In genomic region chr6:115899883-115900282, GRCh38 we compare ENCODE assay signal across 20 cellular contexts.
DNase-seq lines count a peak whose midpoint lies in the region; ATAC-seq and TF ChIP-seq lines count a peak whose summit lies in the region.
"Had no signal": no experiment of that assay in that cellular context is flagged by ENCODE, and none has a peak within 500 bp of the region (broad histone marks: within the 10 kb centered on the region; RNA-seq: fewer than 3 reads in every experiment).

No MANE protein-coding gene starts in this region.

- H3K4me3 Mint-ChIP-seq in memory B cell (no peak overlapping the region), CD14-positive monocyte (no peak overlapping the region)
- H3K4me3 Mint-ChIP-seq: activated B cell treated with CpG ODN at 0.5 μM for 24 hours had no signal

- no peaks in the 10 kb centered on the region for H3K9me2 ChIP-seq in Karpas-422 (replicated peaks; ENCODE audit: insufficient read depth, low read length)

- intact Hi-C loops in CD14-positive monocyte (cut with micrococcal nuclease) (no loop called here), sigmoid colon (cut with DNase I) (loop anchor here (5.0 kb wide), 1 partner anchor 1153 kb away; no protein-coding TSS in a partner anchor)

- no peaks in the 10 kb centered on the region for H3K9me3 Mint-ChIP-seq in memory B cell
- H3K9me3 Mint-ChIP-seq in CD14-positive monocyte: peaks cover 0 to 2% (median 0%) of the 10 kb centered on the region in 7 donors
- H3K9me3 Mint-ChIP-seq: activated B cell treated with CpG ODN at 0.5 μM for 24 hours; activated T-helper 2 cell treated with anti-CD3 and anti-CD28 coated beads, Interferon-gamma antibody, Interleukin-2, Interleukin-4, amounts not matched to agents 10 μg/mL and 5 μg/mL and 100 μg/mL, durations not matched to agents 14 hours and 24 hours and 36 hours had no signal

- H3K27me3 Mint-ChIP-seq in memory B cell: no peaks in the 10 kb centered on the region
- no peaks in the 10 kb centered on the region for H3K27me3 Mint-ChIP-seq in CD14-positive monocyte (ENCODE audit: low read depth in 3 of 3)

- H3K9me3 ChIP-seq in Karpas-422 (ENCODE audit: low read length) (no peaks in the 10 kb centered on the region), sigmoid colon (no peaks in the 10 kb centered on the region)
- H3K9me3 ChIP-seq: BE2C, left lung, pancreas had no signal

- TF ChIP-seq EP300 in sigmoid colon (IDR thresholded peaks at IDR 0.05): no peak

- DNase-seq in Karpas-422 (peak; percentile 46), memory B cell (ENCODE audit: low spot score in 2 of 2) (no peak), CD14-positive monocyte (ENCODE audit: low spot score) (no peak), sigmoid colon (no peak)
- DNase-seq: activated B cell treated with CpG ODN at 0.5 μM for 24 hours; amniotic stem cell; BE2C; GF-D8; left lung; NCI-H1694; NCI-H510A treated with DMSO at 0.1 percent for 48 hours; pancreas; stimulated activated CD4-positive, alpha-beta T cell treated with anti-CD3 and anti-CD28 coated beads, Interleukin-4, amount 100 ng/mL, for 4 hours; trophoblast cell had no signal

- H3K9ac ChIP-seq in Karpas-422 (ENCODE audit: low read length): no peak overlapping the region

- H3K4me2 ChIP-seq in Karpas-422 (ENCODE audit: low read depth, low read length, poor library complexity, severe bottlenecking): no peak overlapping the region

- H3K36me3 Mint-ChIP-seq in memory B cell: no peaks in the 10 kb centered on the region
- H3K36me3 Mint-ChIP-seq in CD14-positive monocyte: no peaks in the 10 kb centered on the region

- no peak for TF ChIP-seq POLR2A in sigmoid colon (IDR thresholded peaks at IDR 0.05)

- peaks cover 2% of the 10 kb centered on the region for H3K4me1 Mint-ChIP-seq in memory B cell
- H3K4me1 Mint-ChIP-seq in CD14-positive monocyte: no peaks in the 10 kb centered on the region
- H3K4me1 Mint-ChIP-seq: activated B cell treated with CpG ODN at 0.5 μM for 24 hours had no signal

- no peaks in the 10 kb centered on the region for H3K79me2 ChIP-seq in Karpas-422 (ENCODE audit: low read length)

- H3K4me1 ChIP-seq in Karpas-422 (ENCODE audit: low read length) (no peaks in the 10 kb centered on the region), sigmoid colon (peaks cover 0 to 3% (median 0%) of the 10 kb centered on the region in 4 donors)
- H3K4me1 ChIP-seq: BE2C, left lung, pancreas had no signal

- TF ChIP-seq CTCF in CD14-positive monocyte (IDR thresholded peaks at IDR 0.05): no peak
- no peak for TF ChIP-seq CTCF in sigmoid colon (IDR thresholded peaks at IDR 0.05)

- H3K27me3 ChIP-seq in Karpas-422 (ENCODE audit: low read length) (no peaks in the 10 kb centered on the region), sigmoid colon (no peaks in the 10 kb centered on the region)
- H3K27me3 ChIP-seq: BE2C, left lung, pancreas had no signal

- ATAC-seq in GM19324 (IDR thresholded peaks at IDR 0.05; ENCODE audit: low FRiP score, unreplicated experiment) (peak; percentile 61), HG02623 (IDR thresholded peaks at IDR 0.05; ENCODE audit: unreplicated experiment) (peak; percentile 68), memory B cell (ENCODE audit: low read depth) (peak; percentile 19), HG03196 (IDR thresholded peaks at IDR 0.05; ENCODE audit: unreplicated experiment) (no peak), HG02610 (IDR thresholded peaks at IDR 0.05; ENCODE audit: unreplicated experiment) (no peak)
- ATAC-seq: left lung, pancreas had no signal

- no peaks in the 10 kb centered on the region for H3K36me3 ChIP-seq in Karpas-422 (ENCODE audit: insufficient read depth, low read length)
- H3K36me3 ChIP-seq in sigmoid colon: no peaks in the 10 kb centered on the region
- H3K36me3 ChIP-seq: BE2C, left lung, pancreas had no signal

- no peak overlapping the region for H3K27ac ChIP-seq in Karpas-422 (ENCODE audit: low read length)
- no peak overlapping the region for H3K27ac ChIP-seq in sigmoid colon
- H3K27ac ChIP-seq: left lung, pancreas, skin epidermis had no signal

- H3K27ac Mint-ChIP-seq in memory B cell (no peak overlapping the region), CD14-positive monocyte (no peak overlapping the region)
- H3K27ac Mint-ChIP-seq: activated B cell treated with CpG ODN at 0.5 μM for 24 hours; activated T-helper 2 cell treated with anti-CD3 and anti-CD28 coated beads, Interferon-gamma antibody, Interleukin-2, Interleukin-4, amounts not matched to agents 10 μg/mL and 5 μg/mL and 100 μg/mL, durations not matched to agents 14 hours and 24 hours and 36 hours had no signal

- no peak overlapping the region for H2AFZ ChIP-seq in Karpas-422 (ENCODE audit: low read length)

- H3K4me3 ChIP-seq in Karpas-422 (ENCODE audit: low read length): no peak overlapping the region
- H3K4me3 ChIP-seq in sigmoid colon: no peak overlapping the region
- H3K4me3 ChIP-seq: left lung, pancreas, skin epidermis had no signal

- H4K20me1 ChIP-seq in Karpas-422 (ENCODE audit: insufficient read depth, low read depth, low read length): no peaks in the 10 kb centered on the region

- 72 to 86% methylated on average over 3 of the region's 3 CpGs for WGBS in sigmoid colon, 2 donors

Comparison
In these comparisons a context has a peak if more than half of its experiments do, and no peak if none do; other contexts are left out.
1. ATAC-seq: peak in GM19324 (single experiment), HG02623 (single experiment) and memory B cell (single experiment); none in HG03196 (single experiment) and HG02610 (single experiment).